In genomic region chr14:63524537-63525155, GRCh38 we compare ENCODE assay signal across 9 cellular contexts. TPM values are rescaled to one million over a fixed set of nuclear protein-coding genes. Genes with fewer than 3 reads are reported as not detected.
DNase-seq lines count a peak whose midpoint lies in the region; ATAC-seq lines count a peak whose summit lies in the region.
"Had no signal": no experiment of that assay in that cellular context is flagged by ENCODE, and none has a peak within 500 bp of the region (broad histone marks: within the 10 kb centered on the region; RNA-seq: fewer than 3 reads in every experiment).

No MANE protein-coding gene starts in this region.

- H3K4me3 ChIP-seq in rectal smooth muscle tissue (ENCODE audit: low read length), result no peak overlapping the region

- ATAC-seq in GM19035 (IDR thresholded peaks at IDR 0.05; ENCODE audit: unreplicated experiment), result peak; percentile 95
- ATAC-seq in HG02610 (IDR thresholded peaks at IDR 0.05; ENCODE audit: unreplicated experiment), result peak; percentile 98

- DNase-seq in activated CD4-positive, alpha-beta memory T cell treated with anti-CD3 and anti-CD28 coated beads, Interleukin-2, amount 10 ng/mL, durations not matched to agents 7 days and 5 days, result peak; percentile 17
- DNase-seq in inferior parietal cortex (ENCODE audit: extremely low spot score), result no peak
- DNase-seq in SW480 (ENCODE audit: low spot score), result no peak
- no peak for DNase-seq in NCI-H524 treated with DMSO at 0.1 percent for 48 hours (lab: John Stamatoyannopoulos, UW)
- DNase-seq: brain microvascular endothelial cell had no signal

- peaks cover 37% of the 10 kb centered on the region for H3K36me3 Mint-ChIP-seq in activated CD4-positive, alpha-beta memory T cell treated with anti-CD3 and anti-CD28 coated beads, Interleukin-2, amount 10 ng/mL, durations not matched to agents 7 days and 5 days (ENCODE audit: low read depth)

- H3K36me3 ChIP-seq in rectal smooth muscle tissue (ENCODE audit: control insufficient read depth, insufficient read depth, low read length), result no peaks in the 10 kb centered on the region
- H3K36me3 ChIP-seq: brain microvascular endothelial cell had no signal

- peaks cover 17% of the 10 kb centered on the region for H3K4me1 Mint-ChIP-seq in activated CD4-positive, alpha-beta memory T cell treated with anti-CD3 and anti-CD28 coated beads, Interleukin-2, amount 10 ng/mL, durations not matched to agents 7 days and 5 days

- H3K27me3 Mint-ChIP-seq in activated CD4-positive, alpha-beta memory T cell treated with anti-CD3 and anti-CD28 coated beads, Interleukin-2, amount 10 ng/mL, durations not matched to agents 7 days and 5 days, result no peaks in the 10 kb centered on the region

- H3K27ac ChIP-seq in rectal smooth muscle tissue (ENCODE audit: low read depth, low read length), result peak overlapping the region; percentile 22
- H3K27ac ChIP-seq: brain microvascular endothelial cell, KMS-11 had no signal

- peaks cover 3% of the 10 kb centered on the region for H3K9me3 Mint-ChIP-seq in activated CD4-positive, alpha-beta memory T cell treated with anti-CD3 and anti-CD28 coated beads, Interleukin-2, amount 10 ng/mL, durations not matched to agents 7 days and 5 days

- H3K27me3 ChIP-seq in rectal smooth muscle tissue (ENCODE audit: control insufficient read depth, insufficient read depth, low read length), result no peaks in the 10 kb centered on the region
- H3K27me3 ChIP-seq: brain microvascular endothelial cell had no signal

- no peak overlapping the region for H3K9ac ChIP-seq in rectal smooth muscle tissue (ENCODE audit: low read length)
- H3K9ac ChIP-seq: KMS-11 had no signal

- H3K4me1 ChIP-seq in rectal smooth muscle tissue (ENCODE audit: control insufficient read depth, insufficient read depth, low read length), result peaks cover 7% of the 10 kb centered on the region

- POLR2A ChIA-PET in activated CD4-positive, alpha-beta memory T cell treated with anti-CD3 and anti-CD28 coated beads, Interleukin-2, amount 10 ng/mL, durations not matched to agents 7 days and 5 days (lab: Charles Lee), result interaction anchor here (2.0 kb wide), 1 partner anchor 19 kb away, joined by 10 read pairs; the partner anchor contains the start of gene PPP2R5E

- peak overlapping the region; percentile 4 for H3K27ac Mint-ChIP-seq in activated CD4-positive, alpha-beta memory T cell treated with anti-CD3 and anti-CD28 coated beads, Interleukin-2, amount 10 ng/mL, durations not matched to agents 7 days and 5 days

- H3K4me3 Mint-ChIP-seq in activated CD4-positive, alpha-beta memory T cell treated with anti-CD3 and anti-CD28 coated beads, Interleukin-2, amount 10 ng/mL, durations not matched to agents 7 days and 5 days, result no peak overlapping the region

- CTCF ChIA-PET in activated CD4-positive, alpha-beta memory T cell treated with anti-CD3 and anti-CD28 coated beads, Interleukin-2, amount 10 ng/mL, durations not matched to agents 7 days and 5 days (lab: Charles Lee), result interaction anchor here (1.8 kb wide), 1 partner anchor 135 kb away, joined by 5 read pairs; no protein-coding TSS in a partner anchor

RNA-seq across cellular contexts. Expression of gene PPP2R5E, which starts 18.5 kb away (rescaled TPM):
- total RNA-seq in activated CD4-positive, alpha-beta memory T cell treated with anti-CD3 and anti-CD28 coated beads, Interleukin-2, amount 10 ng/mL, durations not matched to agents 7 days and 5 days, result 10 to 100 TPM; 44.8 to 46.3 TPM
